In the genomic region with DNA sequence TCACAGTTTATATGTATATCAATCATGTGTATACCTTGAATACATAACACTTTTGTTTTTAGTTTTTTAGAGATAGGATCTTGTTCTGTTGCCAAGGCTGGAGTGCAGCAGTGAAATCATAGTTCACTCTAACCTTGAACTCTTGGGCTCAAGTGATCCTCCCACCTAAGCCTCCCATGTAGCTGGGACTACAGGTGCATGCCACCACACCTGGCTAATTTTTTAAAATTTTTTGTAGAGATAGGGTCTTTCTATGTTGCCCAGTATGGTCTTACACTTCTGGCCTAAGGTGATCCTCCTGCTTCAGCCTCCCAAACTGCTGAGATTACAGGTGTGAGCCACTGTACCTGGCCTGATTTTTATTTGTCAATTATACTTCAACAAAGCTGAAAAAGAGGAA, we compare ENCODE assay signal across 31 cellular contexts.
DNase-seq lines count a peak whose midpoint lies in the region; ATAC-seq, FAIRE-seq and TF ChIP-seq lines count a peak whose summit lies in the region.
"Had no signal": no experiment of that assay in that cellular context is flagged by ENCODE, and none has a peak within 500 bp of the region (broad histone marks: within the 10 kb centered on the region; RNA-seq: fewer than 3 reads in every experiment).

No MANE protein-coding gene starts in this region.

- TF ChIP-seq POLR2A in HepG2 (IDR thresholded peaks at IDR 0.05; ENCODE audit: insufficient read depth in 1 of 2, low read depth in 2 of 2, low read length in 2 of 2) (no peak), right lobe of liver (IDR thresholded peaks at IDR 0.05) (no peak), esophagus muscularis mucosa (IDR thresholded peaks at IDR 0.05; ENCODE audit: low read depth) (no peak)

- H2AFZ ChIP-seq in HepG2 (ENCODE audit: low read length), result no peak overlapping the region

- H3K27ac ChIP-seq in HepG2 (ENCODE audit: extremely low read length, insufficient read depth, low read length), result peak overlapping the region; percentile 55
- H3K27ac ChIP-seq in right lobe of liver, result no peak overlapping the region
- no peak overlapping the region for H3K27ac ChIP-seq in esophagus muscularis mucosa (replicated peaks in 1 of 4)
- H3K27ac ChIP-seq: 22Rv1; A549; BLaER1; BLaER1 treated with 17β-estradiol and CSF1 and Interleukin-3, amounts not matched to agents 10 nM and 100 nM; C4-2B had no signal

- CTCF ChIA-PET in HepG2 (lab: Yijun Ruan, JAX; ENCODE audit: low intra/inter-chr PET ratio, low total read pairs), result interaction anchor here (1.2 to 10.6 kb wide), 2 partner anchors 54 to 89 kb away, joined by 4 to 309 read pairs; a partner anchor contains a TSS

- no peak for FAIRE-seq in HepG2 (lab: Jason Lieb, UNC)
- FAIRE-seq: A204.1, A549, D721Med had no signal

- no peak overlapping the region for H3K9ac ChIP-seq in HepG2 (ENCODE audit: insufficient read depth, low read depth, low read length)
- H3K9ac ChIP-seq: BLaER1; BLaER1 treated with 17β-estradiol and CSF1 and Interleukin-3, amounts not matched to agents 10 nM and 100 nM had no signal

- H3K4me3 ChIP-seq in HepG2 (replicated peaks in 1 of 3; ENCODE audit: insufficient read depth in 1 of 3, low read depth in 2 of 3, low read length in 3 of 3), result no peak overlapping the region
- no peak overlapping the region for H3K4me3 ChIP-seq in right lobe of liver
- no peak overlapping the region for H3K4me3 ChIP-seq in esophagus muscularis mucosa
- H3K4me3 ChIP-seq: A549; BLaER1; BLaER1 treated with 17β-estradiol and CSF1 and Interleukin-3, amounts not matched to agents 10 nM and 100 nM had no signal

- no peaks in the 10 kb centered on the region for H4K20me1 ChIP-seq in HepG2 (ENCODE audit: insufficient read depth, low read length)
- H4K20me1 ChIP-seq: BLaER1; BLaER1 treated with 17β-estradiol and CSF1 and Interleukin-3, amounts not matched to agents 10 nM and 100 nM had no signal

- in situ Hi-C loops in HepG2 (cut with HindIII; ENCODE audit: extremely low pct_ligation_motif_present, low pct_unique_long_range_greater_than_20kb), result loop anchor here (5.0 to 10.0 kb wide), 3 partner anchors 56 to 538 kb away; a partner anchor contains a TSS

- H3K9me3 ChIP-seq in HepG2 (ENCODE audit: low read length) (no peaks in the 10 kb centered on the region), right lobe of liver (no peaks in the 10 kb centered on the region), esophagus muscularis mucosa (no peaks in the 10 kb centered on the region)
- H3K9me3 ChIP-seq: A549; BE2C; BLaER1; BLaER1 treated with 17β-estradiol and CSF1 and Interleukin-3, amounts not matched to agents 10 nM and 100 nM; Caco-2 had no signal

- DNase-seq in HepG2 (ENCODE audit: low spot score) (no peak), right lobe of liver (no peak), esophagus muscularis mucosa (ENCODE audit: extremely low spot score) (peak; percentile 70)
- DNase-seq: 8988T; ACHN; AML-193; BE2C; C1 segment of cervical spinal cord; Caco-2; Calu3; CD4-positive, alpha-beta memory T cell; CD4-positive, alpha-beta T cell; CD4-positive, CD25-positive, alpha-beta regulatory T cell; CD8-positive, alpha-beta memory T cell; CD8-positive, alpha-beta T cell; COR-L47; DMS 273 treated with DMSO at 0.1 percent for 48 hours; DMS153; DMS53; DMS79; DMS79 treated with DMSO at 0.1 percent for 48 hours; DND-41; EL had no signal

- H3K4me2 ChIP-seq in HepG2 (ENCODE audit: low read depth, low read length), result no peak overlapping the region
- H3K4me2 ChIP-seq: A549; BLaER1; BLaER1 treated with 17β-estradiol and CSF1 and Interleukin-3, amounts not matched to agents 10 nM and 100 nM had no signal

- no peak for TF ChIP-seq CTCF in HepG2 (CRISPR knock-in tag; IDR thresholded peaks at IDR 0.05)
- no peak for TF ChIP-seq CTCF in right lobe of liver (IDR thresholded peaks at IDR 0.05)
- no peak for TF ChIP-seq CTCF in esophagus muscularis mucosa (IDR thresholded peaks at IDR 0.05)

- H3K27me3 ChIP-seq in HepG2 (ENCODE audit: control insufficient read depth in 1 of 2, insufficient read depth in 2 of 2, low read length in 2 of 2) (no peaks in the 10 kb centered on the region), right lobe of liver (no peaks in the 10 kb centered on the region), esophagus muscularis mucosa (no peaks in the 10 kb centered on the region)
- H3K27me3 ChIP-seq: BE2C; BLaER1; BLaER1 treated with 17β-estradiol and CSF1 and Interleukin-3, amounts not matched to agents 10 nM and 100 nM had no signal

- no peak for TF ChIP-seq EP300 in HepG2 (IDR thresholded peaks at IDR 0.05; ENCODE audit: low read depth in 2 of 2, low read length in 2 of 2)
- TF ChIP-seq EP300 in HepG2 (CRISPR knock-in tag; IDR thresholded peaks at IDR 0.05; ENCODE audit: borderline replicate concordance), result no peak
- no peak for TF ChIP-seq EP300 in esophagus muscularis mucosa (IDR thresholded peaks at IDR 0.05)

- H3K79me2 ChIP-seq in HepG2 (ENCODE audit: insufficient read depth, low read length), result no peaks in the 10 kb centered on the region

- H3K36me3 ChIP-seq in HepG2 (replicated peaks in 1 of 2; ENCODE audit: control insufficient read depth in 1 of 2, insufficient read depth in 2 of 2, low read length in 2 of 2) (no peaks in the 10 kb centered on the region), right lobe of liver (no peaks in the 10 kb centered on the region), esophagus muscularis mucosa (no peaks in the 10 kb centered on the region)
- H3K36me3 ChIP-seq: BLaER1; BLaER1 treated with 17β-estradiol and CSF1 and Interleukin-3, amounts not matched to agents 10 nM and 100 nM had no signal

- POLR2A ChIA-PET in HepG2 (lab: Yijun Ruan, JAX), result interaction anchor here (1.3 to 2.1 kb wide), 5 partner anchors 25 to 86 kb away, joined by 3 to 17 read pairs (median 7); no protein-coding TSS in a partner anchor

- no TSS peak for BruUV-seq in HepG2 (replicated peaks; lab: Mats Ljungman, UMichigan)

- no peak for TF ChIP-seq RAD21 in HepG2 (CRISPR knock-in tag; IDR thresholded peaks at IDR 0.05)

- ATAC-seq in HepG2, result no peak
- no peak for ATAC-seq in right lobe of liver
- ATAC-seq in GM21367 (IDR thresholded peaks at IDR 0.05; ENCODE audit: unreplicated experiment), result no peak
- ATAC-seq: A549; CD8-positive, alpha-beta T cell had no signal

- intact Hi-C loops in HepG2 (cut with micrococcal nuclease; ENCODE audit: unreplicated experiment) (loop anchor here (1.0 to 10.0 kb wide), 3 partner anchors 56 to 278 kb away; a partner anchor contains a TSS), right lobe of liver (cut with DNase I) (no loop called here), esophagus muscularis mucosa (cut with DNase I) (no loop called here)

- H3K4me1 ChIP-seq in HepG2 (ENCODE audit: insufficient read depth, low read length), result peaks cover 80% of the 10 kb centered on the region
- no peaks in the 10 kb centered on the region for H3K4me1 ChIP-seq in right lobe of liver
- H3K4me1 ChIP-seq in esophagus muscularis mucosa, result peaks cover 0 to 6% (median 6%) of the 10 kb centered on the region in 4 donors
- H3K4me1 ChIP-seq: BE2C; BLaER1; BLaER1 treated with 17β-estradiol and CSF1 and Interleukin-3, amounts not matched to agents 10 nM and 100 nM had no signal

TF ChIP-seq in HepG2, 621 proteins besides CTCF, POLR2A, EP300 and RAD21 (continues in another document):
- TF ChIP-seq, protein P1, sequence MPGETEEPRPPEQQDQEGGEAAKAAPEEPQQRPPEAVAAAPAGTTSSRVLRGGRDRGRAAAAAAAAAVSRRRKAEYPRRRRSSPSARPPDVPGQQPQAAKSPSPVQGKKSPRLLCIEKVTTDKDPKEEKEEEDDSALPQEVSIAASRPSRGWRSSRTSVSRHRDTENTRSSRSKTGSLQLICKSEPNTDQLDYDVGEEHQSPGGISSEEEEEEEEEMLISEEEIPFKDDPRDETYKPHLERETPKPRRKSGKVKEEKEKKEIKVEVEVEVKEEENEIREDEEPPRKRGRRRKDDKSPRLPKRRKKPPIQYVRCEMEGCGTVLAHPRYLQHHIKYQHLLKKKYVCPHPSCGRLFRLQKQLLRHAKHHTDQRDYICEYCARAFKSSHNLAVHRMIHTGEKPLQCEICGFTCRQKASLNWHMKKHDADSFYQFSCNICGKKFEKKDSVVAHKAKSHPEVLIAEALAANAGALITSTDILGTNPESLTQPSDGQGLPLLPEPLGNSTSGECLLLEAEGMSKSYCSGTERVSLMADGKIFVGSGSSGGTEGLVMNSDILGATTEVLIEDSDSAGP (CRISPR knock-in tag; IDR thresholded peaks at IDR 0.05; ENCODE audit: borderline replicate concordance), result no peak
- TF ChIP-seq ZNF260 (CRISPR knock-in tag; IDR thresholded peaks at IDR 0.05; ENCODE audit: borderline replicate concordance, low read depth) (no peak), NFATC3 (CRISPR knock-in tag; IDR thresholded peaks at IDR 0.05) (no peak), ZNF562 (CRISPR knock-in tag; IDR thresholded peaks at IDR 0.05; ENCODE audit: borderline replicate concordance) (no peak), RBAK (CRISPR knock-in tag; IDR thresholded peaks at IDR 0.05) (no peak), IKZF1 (IDR thresholded peaks at IDR 0.05) (no peak), ZNF460 (CRISPR knock-in tag; IDR thresholded peaks at IDR 0.05; ENCODE audit: borderline replicate concordance) (peak; percentile 95), ZNF121 (CRISPR knock-in tag; IDR thresholded peaks at IDR 0.05) (peak; percentile 16; the same call in 1 of the 2 replicates), GATAD1 (CRISPR knock-in tag; IDR thresholded peaks at IDR 0.05) (no peak), RAD51 (IDR thresholded peaks at IDR 0.05; ENCODE audit: borderline replicate concordance) (no peak), ZNF446 (CRISPR knock-in tag; IDR thresholded peaks at IDR 0.05) (no peak), ZNF567 (CRISPR knock-in tag; IDR thresholded peaks at IDR 0.05; ENCODE audit: borderline replicate concordance) (no peak), GTF2F1 (IDR thresholded peaks at IDR 0.05; ENCODE audit: low read length) (no peak), NFYC (CRISPR knock-in tag; IDR thresholded peaks at IDR 0.05) (no peak), NFYB (CRISPR knock-in tag; IDR thresholded peaks at IDR 0.05) (no peak)
- TF ChIP-seq, protein P2, sequence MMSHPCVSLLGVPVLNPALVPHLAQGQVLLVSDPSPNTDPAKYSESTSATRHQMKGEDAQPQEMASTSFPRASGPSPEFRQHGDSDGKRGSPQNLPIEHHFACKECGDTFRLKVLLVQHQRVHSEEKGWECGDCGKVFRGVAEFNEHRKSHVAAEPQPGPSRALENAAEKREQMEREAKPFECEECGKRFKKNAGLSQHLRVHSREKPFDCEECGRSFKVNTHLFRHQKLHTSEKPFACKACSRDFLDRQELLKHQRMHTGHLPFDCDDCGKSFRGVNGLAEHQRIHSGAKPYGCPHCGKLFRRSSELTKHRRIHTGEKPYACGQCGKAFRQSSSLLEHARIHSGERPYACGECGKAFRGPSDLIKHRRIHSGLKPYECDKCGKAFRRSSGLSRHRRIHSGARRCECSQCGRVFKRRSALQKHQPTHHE (CRISPR knock-in tag; IDR thresholded peaks at IDR 0.05; ENCODE audit: borderline replicate concordance), result no peak
- TF ChIP-seq, protein P3, sequence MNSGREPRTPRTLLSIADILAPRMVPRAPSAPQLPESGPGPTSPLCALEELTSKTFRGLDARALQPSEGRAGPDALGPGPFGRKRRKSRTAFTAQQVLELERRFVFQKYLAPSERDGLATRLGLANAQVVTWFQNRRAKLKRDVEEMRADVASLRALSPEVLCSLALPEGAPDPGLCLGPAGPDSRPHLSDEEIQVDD (CRISPR knock-in tag; IDR thresholded peaks at IDR 0.05; ENCODE audit: borderline replicate concordance), result no peak
